Comparison of ENCODE assay signal across 1 cellular context in genomic region chr6:124964084-124964763, GRCh38.
TF ChIP-seq lines count a peak whose summit lies in the region.

No MANE protein-coding gene starts in this region.

TF ChIP-seq in K562, 482 proteins besides CTCF, POLR2A, EP300 and RAD21 (continued from another document and continues in another):
- TF ChIP-seq NR2C2 (CRISPR knock-in tag; IDR thresholded peaks at IDR 0.05) (no peak), NR2C2 (tag; IDR thresholded peaks at IDR 0.05) (peak; percentile 18; the same call in 1 of the 2 replicates), ETV6 (IDR thresholded peaks at IDR 0.05; ENCODE audit: borderline replicate concordance in 1 of 2, low read depth in 2 of 2, low read length in 1 of 2) (no peak), ETV6 (CRISPR knock-in tag; IDR thresholded peaks at IDR 0.05; ENCODE audit: borderline replicate concordance) (no peak), MLLT1 (IDR thresholded peaks at IDR 0.05) (peak; percentile 12 to 70; a peak in 2 of 4 replicates), MAFF (IDR thresholded peaks at IDR 0.05; ENCODE audit: low read length) (no peak), RREB1 (CRISPR knock-in tag; IDR thresholded peaks at IDR 0.05) (no peak), ARID4B (CRISPR knock-in tag; IDR thresholded peaks at IDR 0.05) (no peak; the same call in 1 of the 2 replicates), POLR2G (IDR thresholded peaks at IDR 0.05; ENCODE audit: low read depth, low read length) (no peak), MNT (conservative IDR thresholded peaks at IDR 0.05) (peak in 1 of 2 experiments; percentile 36; a peak in 1 of 4 replicates), RAD51 (IDR thresholded peaks at IDR 0.05; ENCODE audit: borderline replicate concordance, low read depth) (peak; percentile 35; the same call in 1 of the 2 replicates), MTF1 (CRISPR knock-in tag; IDR thresholded peaks at IDR 0.05; ENCODE audit: borderline replicate concordance) (no peak), MCM2 (IDR thresholded peaks at IDR 0.05; ENCODE audit: low read depth) (no peak), ZBTB8A (IDR thresholded peaks at IDR 0.05; ENCODE audit: partially characterized antibody) (no peak), CREB3 (tag; conservative IDR thresholded peaks at IDR 0.05; ENCODE audit: low read depth) (no peak), NCOA4 (IDR thresholded peaks at IDR 0.05; ENCODE audit: partially characterized antibody) (no peak), CREBBP (IDR thresholded peaks at IDR 0.05; ENCODE audit: low read depth, low read length) (no peak), NFE2 (IDR thresholded peaks at IDR 0.05; ENCODE audit: low read depth) (peak; percentile 55), L3MBTL2 (IDR thresholded peaks at IDR 0.05) (0 out of 2 replicates have a peak, but pooled peaks have one; percentile 11), ZBTB7A (IDR thresholded peaks at IDR 0.05; ENCODE audit: borderline replicate concordance, control insufficient read depth, low read depth, low read length) (no peak), TBP (optimal IDR thresholded peaks at IDR 0.05; ENCODE audit: low read depth, low read length) (peak; percentile 41), ZNF449 (CRISPR knock-in tag; IDR thresholded peaks at IDR 0.05) (no peak), FOXK2 (conservative IDR thresholded peaks at IDR 0.05 in 1 of 2, IDR thresholded peaks at IDR 0.05 in 1 of 2; ENCODE audit: low read depth in 2 of 2) (no peak), ZNF232 (CRISPR knock-in tag; IDR thresholded peaks at IDR 0.05) (no peak), ZNF277 (CRISPR knock-in tag; IDR thresholded peaks at IDR 0.05; ENCODE audit: borderline replicate concordance) (no peak), ZNF740 (CRISPR knock-in tag; IDR thresholded peaks at IDR 0.05) (no peak), ZNF740 (tag; IDR thresholded peaks at IDR 0.05) (no peak), NFRKB (IDR thresholded peaks at IDR 0.05; ENCODE audit: low read depth) (no peak)
